In the genomic region with DNA sequence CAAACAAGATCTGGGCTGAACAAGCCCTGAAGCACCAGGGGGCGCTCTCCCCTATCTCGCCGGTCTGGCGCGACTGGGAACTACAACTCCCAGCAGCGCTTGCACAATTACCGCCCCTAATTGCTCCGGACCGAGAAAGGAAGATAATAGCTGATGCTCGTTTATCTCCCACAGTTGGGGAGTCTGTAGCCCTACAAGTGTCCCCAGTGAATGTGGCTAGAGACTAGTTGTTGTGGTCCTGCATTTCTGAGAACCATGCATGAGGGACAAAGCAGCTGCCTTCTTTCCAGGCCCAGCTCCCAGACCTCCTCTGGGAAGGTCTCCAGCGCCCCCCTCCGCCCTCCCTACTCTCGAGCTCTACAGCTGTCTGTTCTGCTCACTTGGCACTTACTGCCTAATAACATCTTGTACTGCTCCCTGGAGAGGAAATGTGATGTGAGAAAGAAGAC, we compare ENCODE assay signal across 8 cellular contexts. TPM values are rescaled to one million over a fixed set of nuclear protein-coding genes. Genes with fewer than 3 reads are reported as not detected.
DNase-seq lines count a peak whose midpoint lies in the region; ATAC-seq and TF ChIP-seq lines count a peak whose summit lies in the region.

No MANE protein-coding gene starts in this region.

- peak overlapping the region in 6 of 7 donors; percentile 32 to 84 (median 58) for H3K27ac Mint-ChIP-seq in CD14-positive monocyte

- peak; percentile 99 for TF ChIP-seq CTCF in CD14-positive monocyte (IDR thresholded peaks at IDR 0.05)
- peak; percentile 92 for TF ChIP-seq CTCF in GM20000 (IDR thresholded peaks at IDR 0.05; ENCODE audit: extremely low read depth, missing control alignments)
- TF ChIP-seq CTCF in Panc1 (IDR thresholded peaks at IDR 0.05): peak; percentile 99

- in situ Hi-C loops in Panc1 (cut with HindIII; ENCODE audit: low pct_unique_long_range_greater_than_20kb, low sequenced_read_pairs): no loop called here

- no peaks in the 10 kb centered on the region for H3K36me3 ChIP-seq in Panc1 (ENCODE audit: control insufficient read depth, insufficient read depth, low read length)

- intact Hi-C loops in CD14-positive monocyte (cut with micrococcal nuclease): loop anchor here in 1 of 2 donors (5.0 kb wide), 1 partner anchor 36 kb away; no protein-coding TSS in a partner anchor
- intact Hi-C loops in Panc1 (cut with micrococcal nuclease; ENCODE audit: unreplicated experiment): no loop called here

- peaks cover 7% of the 10 kb centered on the region for H3K27me3 ChIP-seq in Panc1 (ENCODE audit: control insufficient read depth, insufficient read depth, low read length)

- H3K9me3 Mint-ChIP-seq in CD14-positive monocyte: peaks cover 0 to 3% (median 0%) of the 10 kb centered on the region in 7 donors
- H3K9me3 Mint-ChIP-seq in activated T-cell treated with anti-CD3 and anti-CD28 coated beads, Interleukin-2, amount 50 U/mL, for 4 hours: no peaks in the 10 kb centered on the region

- DNase-seq in CD14-positive monocyte (ENCODE audit: low spot score) (peak; percentile 81), GM20000 (ENCODE audit: low spot score) (peak; percentile 89), Kasumi-1 (lab: John Stamatoyannopoulos, UW) (peak; percentile 95 to 97), Panc1 (ENCODE audit: low read depth, low spot score) (peak; percentile 76), fibroblast of gingiva (ENCODE audit: low read depth) (peak; percentile 74), myocyte (ENCODE audit: low read depth) (peak; percentile 95)
- DNase-seq in activated T-cell treated with anti-CD3 and anti-CD28 coated beads, Interleukin-2, amount 50 U/mL, for 4 hours: peak; percentile 90
- peak; percentile 87 for DNase-seq in stimulated activated CD8-positive, alpha-beta memory T cell treated with anti-CD3 and anti-CD28 coated beads, Interleukin-7, amount 100 ng/mL, for 24 hours (ENCODE audit: low read depth)

- no peak overlapping the region for H3K27ac ChIP-seq in Panc1 (ENCODE audit: low read length)

- H3K4me1 ChIP-seq in Panc1 (ENCODE audit: control insufficient read depth, insufficient read depth, low read length): no peaks in the 10 kb centered on the region

- ATAC-seq in Panc1: peak; percentile 97
- ATAC-seq in activated T-cell treated with anti-CD3 and anti-CD28 coated beads, Interleukin-2, amount 50 U/mL, for 4 hours: peak; percentile 99

- CTCF ChIA-PET in Panc1 (lab: Charles Lee): interaction anchor here (0.6 to 1.4 kb wide), 16 partner anchors 10 to 332 kb away, joined by 3 to 13 read pairs (median 6); a partner anchor contains a TSS

- peak overlapping the region; percentile 26 to 46 for H3K4me3 ChIP-seq in Panc1 (ENCODE audit: low read depth in 2 of 2, low read length in 2 of 2)

- peak overlapping the region; percentile 74 to 89 for H3K4me3 Mint-ChIP-seq in CD14-positive monocyte
- peak overlapping the region; percentile 35 for H3K4me3 Mint-ChIP-seq in activated T-cell treated with anti-CD3 and anti-CD28 coated beads, Interleukin-2, amount 50 U/mL, for 4 hours

- POLR2A ChIA-PET in Panc1 (lab: Charles Lee): interaction anchor here (0.6 to 0.7 kb wide), 2 partner anchors 10 to 165 kb away, joined by 3 to 12 read pairs; no protein-coding TSS in a partner anchor

- no peaks in the 10 kb centered on the region for H3K36me3 Mint-ChIP-seq in CD14-positive monocyte
- H3K36me3 Mint-ChIP-seq in activated T-cell treated with anti-CD3 and anti-CD28 coated beads, Interleukin-2, amount 50 U/mL, for 4 hours (ENCODE audit: insufficient read depth): no peaks in the 10 kb centered on the region

- BruUV-seq in Panc1 (replicated peaks; lab: Mats Ljungman, UMichigan): no TSS peak

- peaks cover 41% of the 10 kb centered on the region for H3K4me1 Mint-ChIP-seq in CD14-positive monocyte
- peaks cover 21% of the 10 kb centered on the region for H3K4me1 Mint-ChIP-seq in activated T-cell treated with anti-CD3 and anti-CD28 coated beads, Interleukin-2, amount 50 U/mL, for 4 hours (ENCODE audit: low read depth)

- H3K9me3 ChIP-seq in Panc1 (ENCODE audit: control insufficient read depth, insufficient read depth, low read depth, low read length): no peaks in the 10 kb centered on the region

- peaks cover 17 to 23% (median 19%) of the 10 kb centered on the region in 3 donors for H3K27me3 Mint-ChIP-seq in CD14-positive monocyte (ENCODE audit: low read depth in 3 of 3)
- H3K27me3 Mint-ChIP-seq in activated T-cell treated with anti-CD3 and anti-CD28 coated beads, Interleukin-2, amount 50 U/mL, for 4 hours (ENCODE audit: low read depth): peaks cover 21% of the 10 kb centered on the region

RNA-seq across cellular contexts. Expression of a gene that starts 34.4 kb away (rescaled TPM):
- polyA plus RNA-seq in CD14-positive monocyte: not detected
- total RNA-seq in Panc1 (2021; ENCODE audit: unreplicated experiment): 0.15 TPM
- polyA plus RNA-seq in Panc1 (2012; ENCODE audit: insufficient read length): 0.29 TPM
- 1 to 10 TPM in 1 of 3 donors, under 1 TPM in 2; 0.16 to 1.0 (median 0.71) TPM for total RNA-seq in activated T-cell treated with anti-CD3 and anti-CD28 coated beads, Interleukin-2, amount 50 U/mL, for 4 hours
- total RNA-seq in myocyte: 16.3 and 40.8 TPM in 2 replicates
- polyA plus RNA-seq in myocyte (2012): 17.0 TPM

RNA-seq across cellular contexts. Expression of a gene that starts 55.4 kb away (rescaled TPM):
- 10 to 100 TPM; 67.6 to 68.8 TPM for polyA plus RNA-seq in CD14-positive monocyte
- 3.7 TPM for total RNA-seq in Panc1 (2021; ENCODE audit: unreplicated experiment)
- 8.0 TPM for polyA plus RNA-seq in Panc1 (2012; ENCODE audit: insufficient read length)
- 1 to 10 TPM; 2.6 to 3.7 (median 2.9) TPM for total RNA-seq in activated T-cell treated with anti-CD3 and anti-CD28 coated beads, Interleukin-2, amount 50 U/mL, for 4 hours
- 0.62 and 2.3 TPM in 2 replicates for total RNA-seq in myocyte
- 5.1 TPM for polyA plus RNA-seq in myocyte (2012)
